ENCODE assay signal across 8 cellular contexts in genomic region chr6:35297541-35298481, GRCh38. TPM values are rescaled to one million over a fixed set of nuclear protein-coding genes. Genes with fewer than 3 reads are reported as not detected.
DNase-seq lines count a peak whose midpoint lies in the region; ATAC-seq, FAIRE-seq and TF ChIP-seq lines count a peak whose summit lies in the region.

Gene DEF6, plus strand, starts transcription at chr6:35297818. Its CDS starts 39 bp downstream, at chr6:35297857.

- H3K9me1 ChIP-seq in K562 (ENCODE audit: control insufficient read depth, insufficient read depth, low read length), result no peaks in the 10 kb centered on the region

- peaks cover 22% of the 10 kb centered on the region for H3K79me2 ChIP-seq in K562 (ENCODE audit: control insufficient read depth, insufficient read depth, low read length)

- H3K9ac ChIP-seq in K562 (ENCODE audit: insufficient read depth in 1 of 2, low read depth in 2 of 2, low read length in 2 of 2) (peak within 1 kb of the TSS; percentile 80 to 95), iPS-20b (ENCODE audit: low read depth, low read length) (peak within 1 kb of the TSS; percentile 45; the same call in 1 of the 2 replicates)

- H3K4me3 ChIP-seq in K562, result peak within 1 kb of the TSS; percentile 65
- H3K4me3 ChIP-seq in iPS-20b (ENCODE audit: low read length), result peak within 1 kb of the TSS; percentile 54
- peak within 1 kb of the TSS; percentile 49 to 83 (median 68) for H3K4me3 ChIP-seq in spleen

- TF ChIP-seq RAD21 in K562 (CRISPR knock-in tag; conservative IDR thresholded peaks at IDR 0.05 in 1 of 2, IDR thresholded peaks at IDR 0.05 in 1 of 2), result peak; percentile 100

- H4K20me1 ChIP-seq in K562 (replicated peaks; ENCODE audit: control insufficient read depth, insufficient read depth, low read length), result no peaks in the 10 kb centered on the region

- 4% methylated on average over 36 of the region's 36 CpGs for WGBS in K562 (ENCODE audit: insufficient coverage, low coverage, missing lambda C conversion rate)
- WGBS in spleen, 5 donors, result 7 to 14% (median 9%) methylated on average over 23 to 36 of the region's 36 CpGs

- H3K9me3 ChIP-seq in K562 (replicated peaks; ENCODE audit: control insufficient read depth, insufficient read depth, low read depth, low read length) (no peaks in the 10 kb centered on the region), iPS-20b (ENCODE audit: insufficient read depth, low read depth, low read length) (no peaks in the 10 kb centered on the region), spleen (no peaks in the 10 kb centered on the region)

- H3K4me1 ChIP-seq in K562 (replicated peaks in 1 of 2; ENCODE audit: control insufficient read depth in 2 of 2, insufficient read depth in 2 of 2, low read length in 2 of 2), result peaks cover 31 to 37% of the 10 kb centered on the region in 2 experiments
- peaks cover 10% of the 10 kb centered on the region; the same call in 1 of the 2 replicates for H3K4me1 ChIP-seq in iPS-20b (ENCODE audit: insufficient read depth, low read length)
- peaks cover 40 to 69% (median 61%) of the 10 kb centered on the region in 6 donors for H3K4me1 ChIP-seq in spleen

- peak within 1 kb of the TSS; percentile 81 for H3K27ac ChIP-seq in K562 (ENCODE audit: extremely low read depth, low read depth, low read length)
- no peak within 1 kb of the TSS for H3K27ac ChIP-seq in iPS-20b (ENCODE audit: low read length)
- H3K27ac ChIP-seq in spleen, result peak within 1 kb of the TSS; percentile 83 to 98 (median 94)

- H3K36me3 ChIP-seq in K562 (ENCODE audit: control insufficient read depth, insufficient read depth, low read length) (no peaks in the 10 kb centered on the region; the same call in 2 of the 3 replicates), iPS-20b (ENCODE audit: insufficient read depth, low read depth, low read length) (peaks cover 15% of the 10 kb centered on the region), spleen (peaks cover 3 to 40% (median 30%) of the 10 kb centered on the region in 6 donors)

- peak; percentile 90 for DNase-seq in GM12891 (ENCODE audit: insufficient read length, low spot score)
- DNase-seq in NCI-H187 treated with DMSO at 0.1 percent for 48 hours (lab: John Stamatoyannopoulos, UW), result peak; percentile 46
- DNase-seq in T-helper 9 cell, result peak; percentile 79
- peak; percentile 94 to 97 (median 96) for DNase-seq in K562 (ENCODE audit: extremely low read depth in 1 of 4, low spot score in 3 of 4)
- DNase-seq in spleen, result peak; percentile 97
- no peak for DNase-seq in middle frontal gyrus (ENCODE audit: extremely low spot score, low spot score)

- TSS peak; percentile 52 for BruUV-seq in K562 (replicated peaks; lab: Mats Ljungman, UMichigan)

- peak within 1 kb of the TSS; percentile 94 for H2AFZ ChIP-seq in K562 (ENCODE audit: low read depth, low read length)

- FAIRE-seq in GM12891 (lab: Jason Lieb, UNC) (peak; percentile 99), K562 (lab: Jason Lieb, UNC) (peak; percentile 95)

- in situ Hi-C loops in K562 (cut with MboI), result loop anchor here (5.0 kb wide), 1 partner anchor 439 kb away; the partner anchor contains the start of gene ARMC12

- intact Hi-C loops in K562 (cut with micrococcal nuclease), result loop anchor here (1.0 to 10.0 kb wide), 8 partner anchors 29 to 657 kb away; partner anchors contain the start of genes ARMC12, PPARD and RPL10A
- intact Hi-C loops in spleen (cut with DNase I; ENCODE audit: low total_unique reads), result no loop called here

- peak; percentile 83 for ATAC-seq in HG02852 (IDR thresholded peaks at IDR 0.05; ENCODE audit: unreplicated experiment)
- ATAC-seq in K562, result peak; percentile 96

- peak; percentile 97 to 99 (median 99) for TF ChIP-seq CTCF in K562 (IDR thresholded peaks at IDR 0.05 in 2 of 3, conservative IDR thresholded peaks at IDR 0.05 in 1 of 3; ENCODE audit: insufficient read depth in 2 of 3, low read depth in 1 of 3, low read length in 3 of 3)
- peak; percentile 78 to 93 (median 91) for TF ChIP-seq CTCF in spleen (IDR thresholded peaks at IDR 0.05 in 8 of 11, conservative IDR thresholded peaks at IDR 0.05 in 3 of 11)

- peak; percentile 89 for TF ChIP-seq EP300 in K562 (IDR thresholded peaks at IDR 0.05; ENCODE audit: low read length)

- CTCF ChIA-PET in K562 (lab: Yijun Ruan, JAX; ENCODE audit: low intra/inter-chr PET ratio), result interaction anchor here (0.6 to 3.2 kb wide), 15 partner anchors 9 to 1427 kb away, joined by 3 to 33 read pairs (median 4); partner anchors contain the start of genes ARMC12, FANCE and RPL10A

- TF ChIP-seq POLR2A in GM12891 (IDR thresholded peaks at IDR 0.05; ENCODE audit: low read depth, low read length) (no peak), K562 (conservative IDR thresholded peaks at IDR 0.05) (peak; percentile 77), spleen (IDR thresholded peaks at IDR 0.05) (peak in 1 of 3 donors; percentile 16)

- POLR2A ChIA-PET in K562 (lab: Yijun Ruan, JAX), result interaction anchor here (0.6 to 3.9 kb wide), 11 partner anchors 10 to 565 kb away, joined by 3 to 25 read pairs (median 3); partner anchors contain the start of gene RPL10A

- peak within 1 kb of the TSS; percentile 94 for H3K4me2 ChIP-seq in K562 (ENCODE audit: insufficient read depth, low read length)

- H3K27me3 ChIP-seq in K562 (ENCODE audit: control insufficient read depth in 2 of 2, insufficient read depth in 2 of 2, low read length in 2 of 2) (no peaks in the 10 kb centered on the region), iPS-20b (ENCODE audit: insufficient read depth, low read length) (peaks cover 3% of the 10 kb centered on the region; the same call in 1 of the 2 replicates), spleen (replicated peaks in 1 of 7) (no peaks in the 10 kb centered on the region)

TF ChIP-seq in GM12891, 5 proteins besides CTCF, POLR2A, EP300 and RAD21:
- TF ChIP-seq PAX5 (IDR thresholded peaks at IDR 0.05; ENCODE audit: insufficient read depth, low read length, severe bottlenecking), result no peak
- peak; percentile 95 for TF ChIP-seq POU2F2 (IDR thresholded peaks at IDR 0.05; ENCODE audit: low read depth, low read length)
- peak; percentile 19; the same call in 1 of the 2 replicates for TF ChIP-seq POLR2AphosphoS5 (IDR thresholded peaks at IDR 0.05; ENCODE audit: low read depth, low read length)
- TF ChIP-seq TAF1 (IDR thresholded peaks at IDR 0.05; ENCODE audit: low read depth, low read length), result no peak
- TF ChIP-seq SPI1 (IDR thresholded peaks at IDR 0.05; ENCODE audit: low read depth, low read length), result peak; percentile 50
TF ChIP-seq in GM12891: peak in this region for 3.

TF ChIP-seq in K562, 482 proteins besides CTCF, POLR2A, EP300 and RAD21 (continues in another document):
- TF ChIP-seq ESRRA (IDR thresholded peaks at IDR 0.05; ENCODE audit: borderline replicate concordance, low read depth), result peak; percentile 90; the same call in 1 of the 2 replicates
- TF ChIP-seq SP2 (IDR thresholded peaks at IDR 0.05; ENCODE audit: extremely low read depth, low read depth, low read length, poor library complexity, severe bottlenecking), result peak; percentile 26
- peak; percentile 77 for TF ChIP-seq ZNF589 (CRISPR knock-in tag; IDR thresholded peaks at IDR 0.05; ENCODE audit: low read depth)
- TF ChIP-seq RNF2 (IDR thresholded peaks at IDR 0.05), result peak; percentile 70; the same call in 1 of the 2 replicates
- no peak for TF ChIP-seq MBD1 (CRISPR knock-in tag; IDR thresholded peaks at IDR 0.05)
- TF ChIP-seq NFE2L1 (tag; IDR thresholded peaks at IDR 0.05; ENCODE audit: borderline replicate concordance, low read depth), result no peak
- peak; percentile 51 to 85; a peak in 2 of 4 replicates for TF ChIP-seq SIN3A (IDR thresholded peaks at IDR 0.05; ENCODE audit: borderline replicate concordance in 2 of 2, control insufficient read depth in 1 of 2, low read depth in 2 of 2, low read length in 2 of 2)
- no peak for TF ChIP-seq USF2 (CRISPR knock-in tag; IDR thresholded peaks at IDR 0.05)

RNA-seq across cellular contexts. Expression of gene DEF6, which starts in this region (rescaled TPM):
- 27.6 TPM for polyA plus RNA-seq in GM12891 (2012; ENCODE audit: low read depth, missing spikeins)
- 16.1 and 32.8 TPM in 2 replicates for total RNA-seq in K562 (2011; cell fraction: chromatin; rRNA removed; ENCODE audit: low replicate concordance)
- 31.3 and 33.7 TPM in 2 replicates for total RNA-seq in K562 (2011; cell fraction: nucleolus; rRNA removed)
- 22.9 and 25.3 TPM in 2 replicates for total RNA-seq in K562 (2011; cell fraction: nucleoplasm; rRNA removed)
- 42.0 and 43.4 TPM in 2 replicates for total RNA-seq in K562 (2014; rRNA removed)
- 10.0 and 13.5 TPM in 2 replicates for total RNA-seq in K562 (2014; rRNA removed; fragmentation: Illumina TruSeq; extraction: Trizol)
- 22.7 and 24.5 TPM in 2 replicates for total RNA-seq in K562 (2015; rRNA removed; fragmentation: Illumina TruSeq; extraction: Trizol)
- 30.9 and 37.8 TPM in 2 replicates for total RNA-seq in K562 (2021)
- 27.5 and 42.7 TPM in 2 replicates for polyA plus RNA-seq in K562 (2011; rRNA removed)
- polyA plus RNA-seq in K562 (2011; cell fraction: cytosol; rRNA removed), result 38.6 and 39.4 TPM in 2 replicates
- 97.0 and 136 TPM in 2 replicates for polyA plus RNA-seq in K562 (2011; cell fraction: nucleus; rRNA removed)
- 23.2 and 45.2 TPM in 2 replicates for polyA plus RNA-seq in K562 (2012)
- polyA plus RNA-seq in K562 (2014; fragmentation: Illumina TruSeq; extraction: Trizol), result 15.9 and 22.0 TPM in 2 replicates
- 1 to 10 TPM; 1.3 to 1.4 TPM for polyA plus RNA-seq in K562 (2014; fragmentation: Nextera tagmentation; extraction: Ambion mirVana)
- polyA plus RNA-seq in K562 (2014; rRNA removed), result 44.6 and 45.7 TPM in 2 replicates
- 22.7 and 23.2 TPM in 2 replicates for polyA minus RNA-seq in K562 (2011; rRNA and poly(A)+ RNA removed)
- polyA minus RNA-seq in K562 (2011; cell fraction: cytosol; rRNA and poly(A)+ RNA removed), result 15.9 and 23.3 TPM in 2 replicates
- 25.7 and 35.2 TPM in 2 replicates for polyA minus RNA-seq in K562 (2011; cell fraction: nucleus; rRNA and poly(A)+ RNA removed)
- 10 to 100 TPM; 57.9 to 89.0 (median 72.1) TPM for total RNA-seq in spleen
- polyA plus RNA-seq in spleen, result 100 to 1,000 TPM in 1 of 3 donors, 10 to 100 TPM in 2; 63.2 to 132 (median 74.3) TPM
